In the genomic region with DNA sequence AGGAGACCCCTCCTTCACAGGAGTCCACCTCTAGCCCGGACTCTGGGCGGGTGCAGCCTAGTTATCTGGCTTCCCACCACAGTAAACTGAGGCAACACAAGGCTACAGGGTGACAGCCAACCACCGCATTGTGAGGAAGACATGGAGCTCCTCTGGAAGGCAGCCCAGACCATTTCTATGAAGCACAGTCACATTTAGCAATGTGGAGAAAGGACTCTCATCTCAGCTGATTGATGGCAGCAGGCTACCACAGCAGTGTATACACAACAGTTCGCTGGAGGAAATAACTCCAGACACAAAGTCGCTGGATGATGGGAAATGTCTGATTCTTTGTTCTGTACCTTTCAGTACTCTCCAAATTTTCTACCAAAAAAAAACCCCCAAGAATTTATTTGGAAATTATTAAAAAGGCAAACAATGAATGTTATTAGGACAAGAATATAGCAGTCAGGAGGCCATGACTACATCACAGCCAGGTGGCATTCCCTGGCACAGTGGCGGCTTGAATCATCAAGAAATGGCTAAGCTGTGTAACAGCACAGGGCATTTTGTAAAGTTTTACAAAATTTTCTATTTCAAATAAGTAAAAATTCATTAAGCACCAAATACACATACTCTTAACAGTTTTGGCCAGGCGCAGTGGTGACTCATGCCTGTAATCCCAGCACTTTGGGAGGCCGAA, we compare ENCODE assay signal across 20 cellular contexts. TPM values are rescaled to one million over a fixed set of nuclear protein-coding genes. Genes with fewer than 3 reads are reported as not detected.
DNase-seq lines count a peak whose midpoint lies in the region; ATAC-seq, FAIRE-seq and TF ChIP-seq lines count a peak whose summit lies in the region.
"Had no signal": no experiment of that assay in that cellular context is flagged by ENCODE, and none has a peak within 500 bp of the region (broad histone marks: within the 10 kb centered on the region; RNA-seq: fewer than 3 reads in every experiment).

No MANE protein-coding gene starts in this region.

- no peak overlapping the region for H3K4me2 ChIP-seq in GM12878 (ENCODE audit: control insufficient read depth, insufficient read depth)

- DNase-seq in cardiac muscle cell (ENCODE audit: low read depth in 1 of 2, low spot score in 1 of 2) (no peak), left ventricle myocardium superior (no peak), GM12878 (ENCODE audit: low read depth, low spot score) (no peak), medulla oblongata (ENCODE audit: extremely low spot score) (peak; percentile 46), substantia nigra (lab: John Stamatoyannopoulos, UW) (peak in 2 of 49 donors; percentile 35 to 53), SIG-M5 treated with dmso at 0.1 percent for 504 hours (lab: John Stamatoyannopoulos, UW; ENCODE audit: unreplicated experiment) (no peak), NCI-H187 treated with DMSO at 0.1 percent for 48 hours (lab: John Stamatoyannopoulos, UW) (no peak)
- no peak for DNase-seq in activated CD8-positive, alpha-beta T cell treated with anti-CD3 and anti-CD28 coated beads, Interleukin-2, amount 10 ng/mL, durations not matched to agents 7 days and 5 days
- DNase-seq: 8988T; Caco-2; CD4-positive, alpha-beta T cell; EL; KG1; NCI-H1417; NCI-H187; NCI-H345; NCI-H524 treated with DMSO at 0.1 percent for 48 hours; SHP77 had no signal

- H3K27ac ChIP-seq in cardiac muscle cell (peak overlapping the region; percentile 17), GM12878 (ENCODE audit: control insufficient read depth, insufficient read depth) (no peak overlapping the region), substantia nigra (ENCODE audit: low read depth, low read length, poor library complexity, severe bottlenecking) (peak overlapping the region; percentile 43)

- no peaks in the 10 kb centered on the region for H3K9me3 Mint-ChIP-seq in activated CD8-positive, alpha-beta T cell treated with anti-CD3 and anti-CD28 coated beads, Interleukin-2, amount 10 ng/mL, durations not matched to agents 7 days and 5 days (ENCODE audit: insufficient read depth)
- H3K9me3 Mint-ChIP-seq: CD4-positive, alpha-beta T cell had no signal

- no peak for TF ChIP-seq CTCF in cardiac muscle cell (IDR thresholded peaks at IDR 0.05; ENCODE audit: low read depth, low read length)
- no peak for TF ChIP-seq CTCF in GM12878 (IDR thresholded peaks at IDR 0.05 in 2 of 3, conservative IDR thresholded peaks at IDR 0.05 in 1 of 3; ENCODE audit: control insufficient read depth in 2 of 3, extremely low read depth in 1 of 3, insufficient read depth in 1 of 3, low read depth in 3 of 3, low read length in 3 of 3)

- CTCF ChIA-PET in GM12878 (lab: Yijun Ruan, JAX), result interaction anchor here (2.0 kb wide), 1 partner anchor 185 kb away, joined by 6 read pairs; no protein-coding TSS in a partner anchor
- CTCF ChIA-PET in activated CD8-positive, alpha-beta T cell treated with anti-CD3 and anti-CD28 coated beads, Interleukin-2, amount 10 ng/mL, durations not matched to agents 7 days and 5 days (lab: Charles Lee), result interaction anchor here (0.8 to 1.1 kb wide), 2 partner anchors 12 to 185 kb away, joined by 3 read pairs; no protein-coding TSS in a partner anchor

- WGBS in GM12878 (ENCODE audit: insufficient coverage, insufficient replicate concordance, low lambda C conversion rate, missing lambda C conversion rate), result 99% methylated on average over 8 of the region's 8 CpGs

- H4K20me1 ChIP-seq in GM12878 (ENCODE audit: control insufficient read depth, insufficient read depth), result no peaks in the 10 kb centered on the region

- no peak overlapping the region for H3K27ac Mint-ChIP-seq in activated CD8-positive, alpha-beta T cell treated with anti-CD3 and anti-CD28 coated beads, Interleukin-2, amount 10 ng/mL, durations not matched to agents 7 days and 5 days
- H3K27ac Mint-ChIP-seq: CD4-positive, alpha-beta T cell had no signal

- H3K36me3 ChIP-seq in cardiac muscle cell (peaks cover 74% of the 10 kb centered on the region), GM12878 (ENCODE audit: control insufficient read depth in 2 of 2, insufficient read depth in 2 of 2, low read length in 1 of 2) (peaks cover 9 to 40% of the 10 kb centered on the region in 2 experiments)

- H3K4me3 ChIP-seq in cardiac muscle cell (no peak overlapping the region), GM12878 (no peak overlapping the region)

- SMC1A ChIA-PET in GM12878 (lab: Charles Lee; ENCODE audit: uncharacterized antibody, unreplicated experiment), result no interaction called here

- H3K79me2 ChIP-seq in GM12878 (ENCODE audit: control insufficient read depth, insufficient read depth, low read length), result no peaks in the 10 kb centered on the region

- RAD21 ChIA-PET in GM12878 (lab: Charles Lee; ENCODE audit: unreplicated experiment), result interaction anchor here (0.7 kb wide), 1 partner anchor 20 kb away, joined by 3 read pairs; no protein-coding TSS in a partner anchor

- in situ Hi-C loops in GM12878 (cut with MboI), result no loop called here

- H3K9ac ChIP-seq in GM12878 (ENCODE audit: control insufficient read depth, insufficient read depth, low read length), result no peak overlapping the region

- no peaks in the 10 kb centered on the region for H3K4me1 Mint-ChIP-seq in activated CD8-positive, alpha-beta T cell treated with anti-CD3 and anti-CD28 coated beads, Interleukin-2, amount 10 ng/mL, durations not matched to agents 7 days and 5 days (ENCODE audit: low read depth)

- no peak for TF ChIP-seq RAD21 in GM12878 (IDR thresholded peaks at IDR 0.05; ENCODE audit: insufficient read depth, low read depth, low read length)

- H3K27me3 ChIP-seq in cardiac muscle cell, result no peaks in the 10 kb centered on the region
- no peaks in the 10 kb centered on the region for H3K27me3 ChIP-seq in GM12878 (replicated peaks in 1 of 2; ENCODE audit: control insufficient read depth in 2 of 2, insufficient read depth in 2 of 2, low read length in 1 of 2)

- POLR2A ChIA-PET in GM12878 (lab: Charles Lee), result no interaction called here
- POLR2A ChIA-PET in activated CD8-positive, alpha-beta T cell treated with anti-CD3 and anti-CD28 coated beads, Interleukin-2, amount 10 ng/mL, durations not matched to agents 7 days and 5 days (lab: Charles Lee), result no interaction called here

- no peak for FAIRE-seq in GM12878 (lab: Jason Lieb, UNC)
- FAIRE-seq: GM12891, GM18507 had no signal

- H2AFZ ChIP-seq in GM12878 (ENCODE audit: control insufficient read depth, low read depth, low read length), result no peak overlapping the region

- H3K27me3 Mint-ChIP-seq in activated CD8-positive, alpha-beta T cell treated with anti-CD3 and anti-CD28 coated beads, Interleukin-2, amount 10 ng/mL, durations not matched to agents 7 days and 5 days (ENCODE audit: low read depth), result no peaks in the 10 kb centered on the region
- H3K27me3 Mint-ChIP-seq: CD4-positive, alpha-beta T cell had no signal

- ATAC-seq in left ventricle myocardium superior (no peak), GM12878 (no peak)
- ATAC-seq in activated CD8-positive, alpha-beta T cell treated with anti-CD3 and anti-CD28 coated beads, Interleukin-2, amount 10 ng/mL, durations not matched to agents 7 days and 5 days, result no peak

- no TSS peak for BruUV-seq in GM12878 (replicated peaks; lab: Mats Ljungman, UMichigan)

- 0 out of 2 replicates have a peak, but pooled peaks have one; percentile 34 for TF ChIP-seq POLR2A in GM12878 (IDR thresholded peaks at IDR 0.05; ENCODE audit: low read depth, low read length)

- intact Hi-C loops in left ventricle myocardium superior (cut with micrococcal nuclease), result no loop called here
- intact Hi-C loops in GM12878 (cut with micrococcal nuclease; ENCODE audit: unreplicated experiment), result no loop called here

- H3K4me3 Mint-ChIP-seq in activated CD8-positive, alpha-beta T cell treated with anti-CD3 and anti-CD28 coated beads, Interleukin-2, amount 10 ng/mL, durations not matched to agents 7 days and 5 days, result no peak overlapping the region
- H3K4me3 Mint-ChIP-seq: CD4-positive, alpha-beta T cell had no signal

- H3K9me3 ChIP-seq in cardiac muscle cell (ENCODE audit: low read depth), result no peaks in the 10 kb centered on the region
- no peaks in the 10 kb centered on the region for H3K9me3 ChIP-seq in GM12878 (replicated peaks; ENCODE audit: control insufficient read depth, insufficient read depth, low read length)
- H3K9me3 ChIP-seq: Caco-2 had no signal

- peaks cover 60% of the 10 kb centered on the region for H3K36me3 Mint-ChIP-seq in activated CD8-positive, alpha-beta T cell treated with anti-CD3 and anti-CD28 coated beads, Interleukin-2, amount 10 ng/mL, durations not matched to agents 7 days and 5 days (ENCODE audit: low read depth)

- no peak for TF ChIP-seq EP300 in GM12878 (IDR thresholded peaks at IDR 0.05; ENCODE audit: borderline replicate concordance in 1 of 2, control insufficient read depth in 1 of 2, low read depth in 2 of 2, low read length in 2 of 2)

- H3K4me1 ChIP-seq in cardiac muscle cell (ENCODE audit: low read depth), result no peaks in the 10 kb centered on the region
- H3K4me1 ChIP-seq in GM12878 (ENCODE audit: control insufficient read depth, insufficient read depth, low read length), result no peaks in the 10 kb centered on the region
- H3K4me1 ChIP-seq: Caco-2 had no signal

RNA-seq across cellular contexts. Expression of gene FAN1, which starts 40.1 kb away (rescaled TPM):
- total RNA-seq in cardiac muscle cell (20.5 and 26.8 TPM in 2 replicates), left ventricle myocardium superior (26.3 TPM), GM12878 (2014; rRNA removed) (13.0 and 15.7 TPM in 2 replicates), GM12878 (2014; rRNA removed; fragmentation: Illumina TruSeq; extraction: Trizol) (11.5 and 12.2 TPM in 2 replicates), GM12878 (2021) (11.2 and 12.2 TPM in 2 replicates)
- polyA plus RNA-seq in cardiac muscle cell (18.3 and 35.5 TPM in 2 replicates), GM12878 (2011; rRNA removed) (12.9 and 17.1 TPM in 2 replicates), GM12878 (2014; fragmentation: Illumina TruSeq; extraction: Trizol) (10.4 and 11.8 TPM in 2 replicates), GM12878 (2014; fragmentation: Nextera tagmentation; extraction: Ambion mirVana) (1 to 10 TPM in 1 of 2 experiments, under 1 TPM in 1; 0.55 to 1.0 TPM), GM12878 (2014; rRNA removed) (12.5 and 13.8 TPM in 2 replicates), GM12878 (2016; fragmentation: Nextera tagmentation; extraction: Ambion mirVana) (10 to 100 TPM; 16.4 to 18.6 TPM)
- total RNA-seq in GM12878 (2013; cell fraction: nucleolus; rRNA removed), result 70.1 and 76.3 TPM in 2 replicates
- 4.7 TPM for polyA plus RNA-seq in GM12878 (2011; ENCODE audit: low read depth)
- polyA plus RNA-seq in GM12878 (2011; cell fraction: cytosol; rRNA removed), result 6.0 and 7.4 TPM in 2 replicates
- polyA plus RNA-seq in GM12878 (2011; cell fraction: nucleus; rRNA removed), result 29.6 and 29.9 TPM in 2 replicates
- 8.2 and 10.0 TPM in 2 replicates for polyA plus RNA-seq in GM12878 (2012)
- 7.3 and 9.3 TPM in 2 replicates for polyA minus RNA-seq in GM12878 (2011; rRNA and poly(A)+ RNA removed)
- polyA minus RNA-seq in GM12878 (2011; cell fraction: cytosol; rRNA and poly(A)+ RNA removed), result 4.3 and 5.2 TPM in 2 replicates
- polyA minus RNA-seq in GM12878 (2011; cell fraction: nucleus; rRNA and poly(A)+ RNA removed), result 11.1 and 12.3 TPM in 2 replicates
- total RNA-seq in activated CD8-positive, alpha-beta T cell treated with anti-CD3 and anti-CD28 coated beads, Interleukin-2, amount 10 ng/mL, durations not matched to agents 7 days and 5 days, result 10 to 100 TPM; 11.5 TPM

RNA-seq across cellular contexts. Expression of gene MTMR10, which starts 47.6 kb away (rescaled TPM):
- total RNA-seq in cardiac muscle cell (7.3 and 10.0 TPM in 2 replicates), left ventricle myocardium superior (34.8 TPM), GM12878 (2014; rRNA removed) (10.0 and 12.5 TPM in 2 replicates), GM12878 (2014; rRNA removed; fragmentation: Illumina TruSeq; extraction: Trizol) (11.9 and 12.1 TPM in 2 replicates), GM12878 (2021) (12.5 and 13.6 TPM in 2 replicates)
- polyA plus RNA-seq in cardiac muscle cell (8.5 TPM in 2 replicates), GM12878 (2011; rRNA removed) (11.8 and 13.3 TPM in 2 replicates), GM12878 (2014; fragmentation: Illumina TruSeq; extraction: Trizol) (11.5 and 13.5 TPM in 2 replicates), GM12878 (2014; fragmentation: Nextera tagmentation; extraction: Ambion mirVana) (1 to 10 TPM; 1.9 to 3.6 TPM), GM12878 (2014; rRNA removed) (7.8 and 8.5 TPM in 2 replicates), GM12878 (2016; fragmentation: Nextera tagmentation; extraction: Ambion mirVana) (1 to 10 TPM; 5.3 to 7.5 TPM)
- total RNA-seq in GM12878 (2013; cell fraction: nucleolus; rRNA removed), result 48.5 and 55.2 TPM in 2 replicates
- polyA plus RNA-seq in GM12878 (2011; ENCODE audit: low read depth), result 5.9 TPM
- 4.9 and 5.0 TPM in 2 replicates for polyA plus RNA-seq in GM12878 (2011; cell fraction: cytosol; rRNA removed)
- polyA plus RNA-seq in GM12878 (2011; cell fraction: nucleus; rRNA removed), result 17.0 and 17.8 TPM in 2 replicates
- 7.5 and 7.8 TPM in 2 replicates for polyA plus RNA-seq in GM12878 (2012)
- polyA minus RNA-seq in GM12878 (2011; rRNA and poly(A)+ RNA removed), result 9.4 and 15.1 TPM in 2 replicates
- 3.6 and 3.7 TPM in 2 replicates for polyA minus RNA-seq in GM12878 (2011; cell fraction: cytosol; rRNA and poly(A)+ RNA removed)
- polyA minus RNA-seq in GM12878 (2011; cell fraction: nucleus; rRNA and poly(A)+ RNA removed), result 20.8 and 27.6 TPM in 2 replicates
- 10 to 100 TPM; 21.9 to 22.3 TPM for total RNA-seq in activated CD8-positive, alpha-beta T cell treated with anti-CD3 and anti-CD28 coated beads, Interleukin-2, amount 10 ng/mL, durations not matched to agents 7 days and 5 days
